11 cellular contexts compared by ENCODE assay signal in genomic region chr5:96247097-96247675, GRCh38.
A peak's percentile ranks its signal among the peaks of the same experiment; 100 is the strongest.
DNase-seq lines count a peak whose midpoint lies in the region; ATAC-seq, FAIRE-seq and TF ChIP-seq lines count a peak whose summit lies in the region.
"Had no signal": no experiment of that assay in that cellular context is flagged by ENCODE, and none has a peak within 500 bp of the region (broad histone marks: within the 10 kb centered on the region; RNA-seq: fewer than 3 reads in every experiment).

No MANE protein-coding gene starts in this region.

- peaks cover 6% of the 10 kb centered on the region for H3K9me3 Mint-ChIP-seq in HFFc6
- H3K9me3 Mint-ChIP-seq: activated CD4-positive, alpha-beta memory T cell treated with anti-CD3 and anti-CD28 coated beads for 36 hours; dendritic cell treated with granulocyte-macrophage colony-stimulating factor and Interleukin-4, amounts not matched to agents 40 ng/mL and 50 ng/mL, for 4 days had no signal

- H3F3A ChIP-seq in smooth muscle cell (ENCODE audit: low read depth), result peaks cover 9% of the 10 kb centered on the region

- H3K9me3 ChIP-seq in mammary epithelial cell (replicated peaks; ENCODE audit: insufficient read depth, low read length), result no peaks in the 10 kb centered on the region
- H3K9me3 ChIP-seq in keratinocyte (ENCODE audit: control insufficient read depth, low read depth, low read length), result no peaks in the 10 kb centered on the region
- no peaks in the 10 kb centered on the region for H3K9me3 ChIP-seq in smooth muscle cell (replicated peaks; ENCODE audit: low read depth)

- H3K79me2 ChIP-seq in mammary epithelial cell (ENCODE audit: insufficient read depth, low read length) (no peaks in the 10 kb centered on the region), keratinocyte (ENCODE audit: control insufficient read depth, insufficient read depth, low read length) (peaks cover 3% of the 10 kb centered on the region), smooth muscle cell (ENCODE audit: low read depth) (no peaks in the 10 kb centered on the region)

- peak overlapping the region; percentile 66 for H3K4me2 ChIP-seq in mammary epithelial cell (ENCODE audit: insufficient read depth, low read depth, low read length)
- H3K4me2 ChIP-seq in keratinocyte (ENCODE audit: control insufficient read depth, extremely low read depth, insufficient read depth, low read depth, low read length), result peak overlapping the region; percentile 74
- H3K4me2 ChIP-seq in smooth muscle cell, result peak overlapping the region; percentile 26

- CTCF ChIA-PET in mammary epithelial cell (lab: Charles Lee; ENCODE audit: low non-redundant PET), result no interaction called here

- TSS peak; percentile 80 for BruUV-seq in mammary epithelial cell (replicated peaks; lab: Mats Ljungman, UMichigan)

- DNase-seq in HFFc6 (no peak), mammary epithelial cell (peak; percentile 93), keratinocyte (ENCODE audit: low read depth, low spot score) (peak; percentile 62), smooth muscle cell (lab: John Stamatoyannopoulos, UW; ENCODE audit: unreplicated experiment) (no peak), T-helper 2 cell (no peak)
- DNase-seq: activated CD4-positive, alpha-beta memory T cell treated with anti-CD3 and anti-CD28 coated beads for 36 hours had no signal

- H3K27me3 ChIP-seq in mammary epithelial cell (ENCODE audit: insufficient read depth, low read length) (no peaks in the 10 kb centered on the region), keratinocyte (ENCODE audit: control insufficient read depth, extremely low read depth, insufficient read depth, low read length) (no peaks in the 10 kb centered on the region), smooth muscle cell (ENCODE audit: low read depth) (no peaks in the 10 kb centered on the region)

- ATAC-seq in GM21423 (IDR thresholded peaks at IDR 0.05; ENCODE audit: unreplicated experiment) (no peak), GM18858 (IDR thresholded peaks at IDR 0.05; ENCODE audit: unreplicated experiment) (no peak), GM21619 (IDR thresholded peaks at IDR 0.05; ENCODE audit: unreplicated experiment) (no peak)
- ATAC-seq: HCT116 had no signal

- no peak overlapping the region for H3K4me3 Mint-ChIP-seq in HFFc6
- H3K4me3 Mint-ChIP-seq: activated CD4-positive, alpha-beta memory T cell treated with anti-CD3 and anti-CD28 coated beads for 36 hours; dendritic cell treated with granulocyte-macrophage colony-stimulating factor and Interleukin-4, amounts not matched to agents 40 ng/mL and 50 ng/mL, for 4 days had no signal

- H3K9me1 ChIP-seq in keratinocyte (ENCODE audit: control insufficient read depth, extremely low read depth, insufficient read depth, low read length), result no peaks in the 10 kb centered on the region

- in situ Hi-C loops in mammary epithelial cell (cut with MboI; ENCODE audit: low sequenced_read_pairs in 2 of 2), result no loop called here

- H3K27me3 Mint-ChIP-seq in HFFc6 (ENCODE audit: insufficient read depth), result no peaks in the 10 kb centered on the region
- H3K27me3 Mint-ChIP-seq: dendritic cell treated with granulocyte-macrophage colony-stimulating factor and Interleukin-4, amounts not matched to agents 40 ng/mL and 50 ng/mL, for 4 days had no signal

- no peak overlapping the region for H3K4me3 ChIP-seq in mammary epithelial cell (replicated peaks in 1 of 3; ENCODE audit: insufficient read depth in 1 of 3, low read depth in 2 of 3, low read length in 3 of 3)
- peak overlapping the region; percentile 15 to 51 (median 47) for H3K4me3 ChIP-seq in keratinocyte (ENCODE audit: control insufficient read depth in 2 of 3, extremely low read depth in 1 of 3, insufficient read depth in 2 of 3, low read depth in 1 of 3, low read length in 3 of 3)
- H3K4me3 ChIP-seq in smooth muscle cell, result no peak overlapping the region

- H3K9ac ChIP-seq in mammary epithelial cell (ENCODE audit: insufficient read depth, low read length), result peak overlapping the region; percentile 13
- H3K9ac ChIP-seq in keratinocyte (ENCODE audit: control insufficient read depth, extremely low read depth, insufficient read depth, low read length), result peak overlapping the region; percentile 72
- no peak overlapping the region for H3K9ac ChIP-seq in smooth muscle cell (ENCODE audit: low read depth)

- H3K4me1 Mint-ChIP-seq in HFFc6 (ENCODE audit: low read depth), result peaks cover 88% of the 10 kb centered on the region

- peaks cover 10% of the 10 kb centered on the region for H3K36me3 Mint-ChIP-seq in HFFc6 (ENCODE audit: low read depth)
- H3K36me3 Mint-ChIP-seq: activated CD4-positive, alpha-beta memory T cell treated with anti-CD3 and anti-CD28 coated beads for 36 hours had no signal

- peak overlapping the region; percentile 53 for H2AFZ ChIP-seq in mammary epithelial cell (ENCODE audit: low read depth, low read length)
- H2AFZ ChIP-seq in keratinocyte (ENCODE audit: control insufficient read depth, low read length), result no peak overlapping the region
- H2AFZ ChIP-seq in smooth muscle cell (ENCODE audit: low read depth), result peak overlapping the region; percentile 9

- H3K27ac ChIP-seq in mammary epithelial cell (ENCODE audit: insufficient read depth, low read depth, low read length) (peak overlapping the region; percentile 61), keratinocyte (ENCODE audit: control insufficient read depth, insufficient read depth, low read length) (peak overlapping the region; percentile 85), smooth muscle cell (ENCODE audit: low read depth) (peak overlapping the region; percentile 69)

- peaks cover 40% of the 10 kb centered on the region for H3K4me1 ChIP-seq in mammary epithelial cell (ENCODE audit: insufficient read depth, low read length)
- peaks cover 63% of the 10 kb centered on the region for H3K4me1 ChIP-seq in keratinocyte (ENCODE audit: control insufficient read depth, extremely low read depth, insufficient read depth, low read length)
- peaks cover 40% of the 10 kb centered on the region for H3K4me1 ChIP-seq in smooth muscle cell (ENCODE audit: low read depth)

- no peaks in the 10 kb centered on the region for H4K20me1 ChIP-seq in mammary epithelial cell (ENCODE audit: insufficient read depth, low read length)
- no peaks in the 10 kb centered on the region for H4K20me1 ChIP-seq in keratinocyte (ENCODE audit: control insufficient read depth, extremely low read depth, insufficient read depth, low read length)
- no peaks in the 10 kb centered on the region for H4K20me1 ChIP-seq in smooth muscle cell (ENCODE audit: low read depth)

- dilution Hi-C loops in mammary epithelial cell (cut with HindIII; ENCODE audit: low sequenced_read_pairs) (no loop called here), keratinocyte (cut with MboI; ENCODE audit: extremely low pct_ligation_motif_present, low sequenced_read_pairs) (no loop called here)

- peak; percentile 100 for FAIRE-seq in keratinocyte (lab: Jason Lieb, UNC)

- peak overlapping the region; percentile 52 for H3K27ac Mint-ChIP-seq in HFFc6
- H3K27ac Mint-ChIP-seq: activated CD4-positive, alpha-beta memory T cell treated with anti-CD3 and anti-CD28 coated beads for 36 hours; dendritic cell treated with granulocyte-macrophage colony-stimulating factor and Interleukin-4, amounts not matched to agents 40 ng/mL and 50 ng/mL, for 4 days had no signal

- H3K36me3 ChIP-seq in mammary epithelial cell (ENCODE audit: insufficient read depth, low read length) (no peaks in the 10 kb centered on the region), keratinocyte (ENCODE audit: control insufficient read depth in 2 of 2, extremely low read depth in 1 of 2, insufficient read depth in 2 of 2, low read length in 2 of 2) (no peaks in the 10 kb centered on the region), smooth muscle cell (ENCODE audit: low read depth) (no peaks in the 10 kb centered on the region)

- 3% methylated on average over 4 of the region's 4 CpGs for WGBS in mammary epithelial cell (ENCODE audit: low coverage, missing lambda C conversion rate)
- WGBS in smooth muscle cell (ENCODE audit: low lambda C conversion rate), result 38% methylated on average over 4 of the region's 4 CpGs

- TF ChIP-seq CTCF in HFFc6 (IDR thresholded peaks at IDR 0.05), result no peak
- no peak for TF ChIP-seq CTCF in mammary epithelial cell (conservative IDR thresholded peaks at IDR 0.05 in 1 of 2, IDR thresholded peaks at IDR 0.05 in 1 of 2; ENCODE audit: extremely low read depth in 1 of 2, insufficient read depth in 1 of 2, low read depth in 1 of 2, low read length in 2 of 2)
- no peak for TF ChIP-seq CTCF in keratinocyte (optimal IDR thresholded peaks at IDR 0.05 in 1 of 3, IDR thresholded peaks at IDR 0.05 in 1 of 3, conservative IDR thresholded peaks at IDR 0.05 in 1 of 3; ENCODE audit: extremely low read depth in 1 of 3, insufficient read depth in 2 of 3, low read length in 3 of 3)
- TF ChIP-seq CTCF in smooth muscle cell (IDR thresholded peaks at IDR 0.05; ENCODE audit: borderline replicate concordance, insufficient read depth, poor library complexity, severe bottlenecking), result no peak

- intact Hi-C loops in mammary epithelial cell (cut with micrococcal nuclease), result loop anchor here (2.0 to 5.0 kb wide), 2 partner anchors 20 to 35 kb away; no protein-coding TSS in a partner anchor

Comparison
In these comparisons a context has a peak if more than half of its experiments do, and no peak if none do; other contexts are left out.
1. DNase-seq: peak in mammary epithelial cell (single experiment) and keratinocyte (single experiment); none in HFFc6 (single experiment), smooth muscle cell (single experiment) and T-helper 2 cell (0 of 5).
2. H3K4me3 ChIP-seq: peak in keratinocyte (3 of 3); none in mammary epithelial cell (0 of 3) and smooth muscle cell (single experiment).
3. Peak in every context shown above with its lines, with median percentiles within 50 percentile points of each other: H3K27ac ChIP-seq and H3K4me2 ChIP-seq.